Comparison of ENCODE assay signal across 9 cellular contexts in genomic region chr12:77999074-77999715, GRCh38.
A peak's percentile ranks its signal among the peaks of the same experiment; 100 is the strongest.
DNase-seq lines count a peak whose midpoint lies in the region; ATAC-seq, FAIRE-seq and TF ChIP-seq lines count a peak whose summit lies in the region.
"Had no signal": no experiment of that assay in that cellular context is flagged by ENCODE, and none has a peak within 500 bp of the region (broad histone marks: within the 10 kb centered on the region; RNA-seq: fewer than 3 reads in every experiment).

No MANE protein-coding gene starts in this region.

- no peaks in the 10 kb centered on the region for H3K36me3 ChIP-seq in OCI-LY1 (ENCODE audit: insufficient read depth, low read length)
- H3K36me3 ChIP-seq in small intestine (ENCODE audit: control insufficient read depth in 2 of 2, insufficient read depth in 2 of 2, low read length in 2 of 2) = no peaks in the 10 kb centered on the region

- no peaks in the 10 kb centered on the region for H4K20me1 ChIP-seq in OCI-LY1 (ENCODE audit: insufficient read depth, low read length)

- no peaks in the 10 kb centered on the region for H3K27me3 ChIP-seq in OCI-LY1 (ENCODE audit: insufficient read depth, low read length)
- no peaks in the 10 kb centered on the region for H3K27me3 ChIP-seq in small intestine (ENCODE audit: control insufficient read depth in 2 of 2, insufficient read depth in 2 of 2, low read length in 2 of 2)

- H3K79me2 ChIP-seq in OCI-LY1 (ENCODE audit: insufficient read depth, low read length) = no peaks in the 10 kb centered on the region

- no peaks in the 10 kb centered on the region; the same call in 1 of the 2 replicates for H3K9me2 ChIP-seq in OCI-LY1 (ENCODE audit: low read depth, low read length)

- TF ChIP-seq CTCF in OCI-LY1 (IDR thresholded peaks at IDR 0.05; ENCODE audit: low read length) (no peak), endothelial cell (IDR thresholded peaks at IDR 0.05; ENCODE audit: unreplicated experiment) (no peak)

- peak overlapping the region; percentile 72 for H3K27ac ChIP-seq in OCI-LY1 (ENCODE audit: low read depth, low read length, poor library complexity, severe bottlenecking)
- no peak overlapping the region for H3K27ac ChIP-seq in small intestine (ENCODE audit: low read depth in 1 of 2, low read length in 1 of 2)

- H2AFZ ChIP-seq in OCI-LY1 (ENCODE audit: low read length) = peak overlapping the region; percentile 9; the same call in 1 of the 2 replicates

- H3K4me3 ChIP-seq in OCI-LY1 (ENCODE audit: low read depth, low read length, poor library complexity, severe bottlenecking) (no peak overlapping the region), small intestine (ENCODE audit: low read depth in 1 of 2, low read length in 2 of 2) (no peak overlapping the region)

- FAIRE-seq in small intestine (lab: Jason Lieb, UNC) = no peak

- no peak overlapping the region for H3K27ac Mint-ChIP-seq in endothelial cell (ENCODE audit: unreplicated experiment)
- H3K27ac Mint-ChIP-seq: activated T-cell treated with anti-CD3 and anti-CD28 coated beads, Interleukin-2, amount 50 U/mL, for 72 hours had no signal

- WGBS in small intestine, 3 donors = 32 to 36% (median 35%) methylated on average over 4 of the region's 4 CpGs

- H3F3A ChIP-seq in OCI-LY1 (ENCODE audit: insufficient read depth, low read length) = no peaks in the 10 kb centered on the region

- H3K36me3 Mint-ChIP-seq in endothelial cell (ENCODE audit: low read depth, unreplicated experiment) = no peaks in the 10 kb centered on the region
- no peaks in the 10 kb centered on the region for H3K36me3 Mint-ChIP-seq in activated T-cell treated with anti-CD3 and anti-CD28 coated beads, Interleukin-2, amount 50 U/mL, for 4 hours (ENCODE audit: insufficient read depth)

- H3K9me3 Mint-ChIP-seq in endothelial cell (ENCODE audit: unreplicated experiment) = no peaks in the 10 kb centered on the region
- no peaks in the 10 kb centered on the region for H3K9me3 Mint-ChIP-seq in activated T-cell treated with anti-CD3 and anti-CD28 coated beads, Interleukin-2, amount 50 U/mL, for 4 hours
- H3K9me3 Mint-ChIP-seq: activated T-cell treated with anti-CD3 and anti-CD28 coated beads, Interleukin-2, amount 50 U/mL, for 72 hours had no signal

- DNase-seq in AML-193 (lab: John Stamatoyannopoulos, UW) = peak; percentile 80 to 91
- no peak for DNase-seq in A172 (ENCODE audit: low spot score)
- no peak for DNase-seq in endothelial cell (ENCODE audit: low spot score)
- DNase-seq in small intestine = no peak
- no peak for DNase-seq in activated T-cell treated with anti-CD3 and anti-CD28 coated beads, Interleukin-2, amount 50 U/mL, for 4 hours
- DNase-seq: activated T-cell treated with anti-CD3 and anti-CD28 coated beads, Interleukin-2, amount 50 U/mL, for 72 hours had no signal

- peaks cover 6% of the 10 kb centered on the region for H3K4me1 Mint-ChIP-seq in endothelial cell (ENCODE audit: unreplicated experiment)
- H3K4me1 Mint-ChIP-seq in activated T-cell treated with anti-CD3 and anti-CD28 coated beads, Interleukin-2, amount 50 U/mL, for 4 hours (ENCODE audit: low read depth) = no peaks in the 10 kb centered on the region

- H3K9me3 ChIP-seq in OCI-LY1 (ENCODE audit: low read length) = no peaks in the 10 kb centered on the region
- no peaks in the 10 kb centered on the region for H3K9me3 ChIP-seq in small intestine (ENCODE audit: control insufficient read depth, low read depth)

- no peak overlapping the region for H3K4me3 Mint-ChIP-seq in endothelial cell (ENCODE audit: unreplicated experiment)
- H3K4me3 Mint-ChIP-seq in activated T-cell treated with anti-CD3 and anti-CD28 coated beads, Interleukin-2, amount 50 U/mL, for 4 hours = no peak overlapping the region
- H3K4me3 Mint-ChIP-seq: activated T-cell treated with anti-CD3 and anti-CD28 coated beads, Interleukin-2, amount 50 U/mL, for 72 hours had no signal

- peak overlapping the region; percentile 30; the same call in 1 of the 2 replicates for H3K4me2 ChIP-seq in OCI-LY1 (ENCODE audit: low read length)

- peak; percentile 45 for ATAC-seq in GM19372 (IDR thresholded peaks at IDR 0.05; ENCODE audit: low read depth, unreplicated experiment)
- ATAC-seq in HG03060 (IDR thresholded peaks at IDR 0.05; ENCODE audit: low read depth, unreplicated experiment) = peak; percentile 66
- no peak for ATAC-seq in activated T-cell treated with anti-CD3 and anti-CD28 coated beads, Interleukin-2, amount 50 U/mL, for 4 hours
- ATAC-seq: activated T-cell treated with anti-CD3 and anti-CD28 coated beads, Interleukin-2, amount 50 U/mL, for 72 hours had no signal

- H3K9ac ChIP-seq in OCI-LY1 (ENCODE audit: low read length) = no peak overlapping the region

- H3K4me1 ChIP-seq in OCI-LY1 (ENCODE audit: insufficient read depth, low read length, severe bottlenecking) = peaks cover 39% of the 10 kb centered on the region
- H3K4me1 ChIP-seq in small intestine (ENCODE audit: control insufficient read depth in 2 of 2, insufficient read depth in 1 of 2, low read depth in 1 of 2, low read length in 1 of 2) = no peaks in the 10 kb centered on the region

- no peaks in the 10 kb centered on the region for H3K27me3 Mint-ChIP-seq in endothelial cell (ENCODE audit: unreplicated experiment)
- H3K27me3 Mint-ChIP-seq in activated T-cell treated with anti-CD3 and anti-CD28 coated beads, Interleukin-2, amount 50 U/mL, for 4 hours (ENCODE audit: low read depth) = no peaks in the 10 kb centered on the region

Comparison
In these comparisons a context has a peak if more than half of its experiments do, and no peak if none do; other contexts are left out.
1. DNase-seq: peak in AML-193 (2 of 2); none in A172 (single experiment), endothelial cell (single experiment), small intestine (single experiment) and activated T-cell treated with anti-CD3 and anti-CD28 coated beads, Interleukin-2, amount 50 U/mL, for 4 hours (single experiment).
2. ATAC-seq: peak in GM19372 (single experiment) and HG03060 (single experiment); none in activated T-cell treated with anti-CD3 and anti-CD28 coated beads, Interleukin-2, amount 50 U/mL, for 4 hours (0 of 2).